In genomic region chr6:156379946-156380707, GRCh38 we compare ENCODE assay signal across 12 cellular contexts.
DNase-seq lines count a peak whose midpoint lies in the region; ATAC-seq and TF ChIP-seq lines count a peak whose summit lies in the region.
"Had no signal": no experiment of that assay in that cellular context is flagged by ENCODE, and none has a peak within 500 bp of the region (broad histone marks: within the 10 kb centered on the region; RNA-seq: fewer than 3 reads in every experiment).

No MANE protein-coding gene starts in this region.

- H3K27ac ChIP-seq in VCaP (peak overlapping the region; percentile 40), left lung (peak overlapping the region in 1 of 2 donors; percentile 15), neural progenitor cell (no peak overlapping the region), upper lobe of right lung (no peak overlapping the region)
- H3K27ac ChIP-seq: BLaER1 had no signal

- intact Hi-C loops in left lung (cut with DNase I) (no loop called here), upper lobe of right lung (cut with DNase I) (no loop called here)

- H3F3A ChIP-seq in neural progenitor cell (ENCODE audit: low read depth): no peaks in the 10 kb centered on the region

- H3K27me3 ChIP-seq in left lung (no peaks in the 10 kb centered on the region), neural progenitor cell (no peaks in the 10 kb centered on the region), upper lobe of right lung (no peaks in the 10 kb centered on the region)
- H3K27me3 ChIP-seq: BLaER1 had no signal

- H3K4me2 ChIP-seq in neural progenitor cell: no peak overlapping the region
- H3K4me2 ChIP-seq: BLaER1 had no signal

- H3K4me3 Mint-ChIP-seq in neural progenitor cell: no peak overlapping the region
- H3K4me3 Mint-ChIP-seq: natural killer cell treated with Interleukin-12 subunit alpha and Interleukin-12 subunit beta and Interleukin-15 and Interleukin-18, amount 100 ng/mL, for 72 hours; stimulated activated memory B cell treated with anti-CD40 and anti-IgM and Interleukin-4, amounts not matched to agents 10 μg/mL and 1 μg/mL and 100 μg/mL, for 72 hours; T-helper 2 cell treated with Interferon-gamma antibody and Interleukin-4, amounts not matched to agents 5 μg/mL and 100 μg/mL, for 36 hours had no signal

- H3K9ac ChIP-seq in neural progenitor cell: no peak overlapping the region
- H3K9ac ChIP-seq: BLaER1 had no signal

- H3K36me3 ChIP-seq in left lung: no peaks in the 10 kb centered on the region
- no peaks in the 10 kb centered on the region for H3K36me3 ChIP-seq in neural progenitor cell
- no peaks in the 10 kb centered on the region for H3K36me3 ChIP-seq in upper lobe of right lung
- H3K36me3 ChIP-seq: BLaER1 had no signal

- peaks cover 8% of the 10 kb centered on the region for H3K4me1 Mint-ChIP-seq in neural progenitor cell
- H3K4me1 Mint-ChIP-seq: stimulated activated memory B cell treated with anti-CD40 and anti-IgM and Interleukin-4, amounts not matched to agents 10 μg/mL and 1 μg/mL and 100 μg/mL, for 72 hours had no signal

- DNase-seq in AG08395 (ENCODE audit: low spot score) (peak; percentile 43), HT1080 (ENCODE audit: low read depth) (peak; percentile 26), left lung (no peak), neural progenitor cell (ENCODE audit: low spot score) (no peak), iPS-NIHi7 (ENCODE audit: extremely low spot score) (no peak), upper lobe of right lung (no peak)

- no peak overlapping the region for H3K27ac Mint-ChIP-seq in neural progenitor cell
- H3K27ac Mint-ChIP-seq: natural killer cell treated with Interleukin-12 subunit alpha and Interleukin-12 subunit beta and Interleukin-15 and Interleukin-18, amount 100 ng/mL, for 72 hours; stimulated activated memory B cell treated with anti-CD40 and anti-IgM and Interleukin-4, amounts not matched to agents 10 μg/mL and 1 μg/mL and 100 μg/mL, for 72 hours; T-helper 2 cell treated with Interferon-gamma antibody and Interleukin-4, amounts not matched to agents 5 μg/mL and 100 μg/mL, for 36 hours had no signal

- no peaks in the 10 kb centered on the region for H4K20me1 ChIP-seq in neural progenitor cell (ENCODE audit: low read depth)
- H4K20me1 ChIP-seq: BLaER1 had no signal

- H3K27me3 Mint-ChIP-seq in neural progenitor cell (ENCODE audit: insufficient read depth, low read depth): peaks cover 6% of the 10 kb centered on the region
- H3K27me3 Mint-ChIP-seq: stimulated activated memory B cell treated with anti-CD40 and anti-IgM and Interleukin-4, amounts not matched to agents 10 μg/mL and 1 μg/mL and 100 μg/mL, for 72 hours had no signal

- no peak overlapping the region for H3K4me3 ChIP-seq in left lung
- no peak overlapping the region for H3K4me3 ChIP-seq in neural progenitor cell
- H3K4me3 ChIP-seq in upper lobe of right lung: no peak overlapping the region
- H3K4me3 ChIP-seq: BLaER1 had no signal

- no peaks in the 10 kb centered on the region for H3K79me2 ChIP-seq in neural progenitor cell (ENCODE audit: low read depth)

- ATAC-seq in left lung: peak; percentile 65
- no peak for ATAC-seq in GM18873 (IDR thresholded peaks at IDR 0.05; ENCODE audit: low FRiP score, unreplicated experiment)
- no peak for ATAC-seq in upper lobe of right lung
- ATAC-seq: natural killer cell treated with Interleukin-12 subunit alpha and Interleukin-12 subunit beta and Interleukin-15 and Interleukin-18, amount 100 ng/mL, for 72 hours; stimulated activated memory B cell treated with anti-CD40 and anti-IgM and Interleukin-4, amounts not matched to agents 10 μg/mL and 1 μg/mL and 100 μg/mL, for 72 hours had no signal

- no peaks in the 10 kb centered on the region for H3K9me3 Mint-ChIP-seq in neural progenitor cell
- H3K9me3 Mint-ChIP-seq: stimulated activated memory B cell treated with anti-CD40 and anti-IgM and Interleukin-4, amounts not matched to agents 10 μg/mL and 1 μg/mL and 100 μg/mL, for 72 hours; T-helper 2 cell treated with Interferon-gamma antibody and Interleukin-4, amounts not matched to agents 5 μg/mL and 100 μg/mL, for 36 hours had no signal

- TF ChIP-seq CTCF in VCaP (conservative IDR thresholded peaks at IDR 0.05) (no peak), left lung (IDR thresholded peaks at IDR 0.05) (no peak), neural progenitor cell (IDR thresholded peaks at IDR 0.05) (no peak), upper lobe of right lung (IDR thresholded peaks at IDR 0.05) (no peak)

- H2AFZ ChIP-seq in neural progenitor cell (replicated peaks): no peak overlapping the region

- no peaks in the 10 kb centered on the region for H3K36me3 Mint-ChIP-seq in neural progenitor cell
- H3K36me3 Mint-ChIP-seq: stimulated activated memory B cell treated with anti-CD40 and anti-IgM and Interleukin-4, amounts not matched to agents 10 μg/mL and 1 μg/mL and 100 μg/mL, for 72 hours had no signal

- H3K4me1 ChIP-seq in left lung: no peaks in the 10 kb centered on the region
- no peaks in the 10 kb centered on the region for H3K4me1 ChIP-seq in neural progenitor cell
- peaks cover 4% of the 10 kb centered on the region for H3K4me1 ChIP-seq in upper lobe of right lung
- H3K4me1 ChIP-seq: BLaER1 had no signal

- no peaks in the 10 kb centered on the region for H3K9me3 ChIP-seq in left lung
- no peaks in the 10 kb centered on the region for H3K9me3 ChIP-seq in neural progenitor cell (ENCODE audit: low read depth)
- no peaks in the 10 kb centered on the region for H3K9me3 ChIP-seq in upper lobe of right lung
- H3K9me3 ChIP-seq: BLaER1 had no signal

Comparison
In these comparisons a context has a peak if more than half of its experiments do, and no peak if none do; other contexts are left out.
1. DNase-seq: peak in AG08395 (single experiment) and HT1080 (single experiment); none in left lung (0 of 2), neural progenitor cell (single experiment), iPS-NIHi7 (single experiment) and upper lobe of right lung (single experiment).